ENCODE assay signal across 8 cellular contexts in genomic region chr12:2034633-2035420, GRCh38. TPM values are rescaled to one million over a fixed set of nuclear protein-coding genes. Genes with fewer than 3 reads are reported as not detected.
DNase-seq lines count a peak whose midpoint lies in the region; ATAC-seq and TF ChIP-seq lines count a peak whose summit lies in the region.

No MANE protein-coding gene starts in this region.

- H3K9ac ChIP-seq in HUES6 (ENCODE audit: low read length) (no peak overlapping the region), PC-3 (ENCODE audit: low read length) (no peak overlapping the region), fibroblast of lung (ENCODE audit: insufficient read depth, low read length) (no peak overlapping the region)

- ATAC-seq in PC-3 = peak; percentile 86
- ATAC-seq in activated T-cell treated with anti-CD3 and anti-CD28 coated beads, Interleukin-2, amount 50 U/mL, for 72 hours (replicated peaks in 1 of 2) = peak; percentile 99
- peak; percentile 100 for ATAC-seq in naive thymus-derived CD4-positive, alpha-beta T cell

- H3K9me3 ChIP-seq in HUES6 (ENCODE audit: control insufficient read depth, insufficient read depth, low read depth, low read length) (no peaks in the 10 kb centered on the region), PC-3 (ENCODE audit: low read length) (no peaks in the 10 kb centered on the region), fibroblast of lung (ENCODE audit: control insufficient read depth, insufficient read depth, low read depth, low read length) (no peaks in the 10 kb centered on the region)
- H3K9me3 ChIP-seq in naive thymus-derived CD4-positive, alpha-beta T cell (ENCODE audit: control insufficient read depth in 2 of 3, low read length in 3 of 3) = no peaks in the 10 kb centered on the region

- H3K4me1 ChIP-seq in HUES6 (ENCODE audit: control insufficient read depth, insufficient read depth, low read length) (peaks cover 7% of the 10 kb centered on the region; the same call in 1 of the 2 replicates), PC-3 (ENCODE audit: insufficient read depth, low read length) (no peaks in the 10 kb centered on the region), fibroblast of lung (ENCODE audit: control insufficient read depth, extremely low read depth, insufficient read depth, low read length) (no peaks in the 10 kb centered on the region)
- peaks cover 0 to 4% of the 10 kb centered on the region in 2 donors for H3K4me1 ChIP-seq in naive thymus-derived CD4-positive, alpha-beta T cell (ENCODE audit: control insufficient read depth in 2 of 2, insufficient read depth in 2 of 2, low read length in 2 of 2)

- H3K4me2 ChIP-seq in PC-3 (ENCODE audit: low read length) (peak overlapping the region; percentile 66), fibroblast of lung (ENCODE audit: extremely low read depth, insufficient read depth, low read length) (peak overlapping the region; percentile 74)

- H3K4me3 ChIP-seq in AG09309 (ENCODE audit: control insufficient read depth, low read depth, low read length) (peak overlapping the region; percentile 32), HUES6 (ENCODE audit: low read depth, low read length) (peak overlapping the region; percentile 43), PC-3 (ENCODE audit: low read length) (peak overlapping the region; percentile 40; the same call in 1 of the 2 replicates), fibroblast of lung (replicated peaks in 1 of 4; ENCODE audit: control extremely low read depth in 1 of 4, insufficient read depth in 1 of 4, low read depth in 3 of 4, low read length in 4 of 4) (peak overlapping the region in 3 of 4 experiments; percentile 22 to 55 (median 51))
- H3K4me3 ChIP-seq in naive thymus-derived CD4-positive, alpha-beta T cell (ENCODE audit: low read length) = peak overlapping the region; percentile 64

- DNase-seq in AG09309 (ENCODE audit: low read depth) = no peak
- peak; percentile 78 for DNase-seq in GM19240 (ENCODE audit: insufficient read length, low spot score)
- peak; percentile 75 for DNase-seq in PC-3
- DNase-seq in activated T-cell treated with anti-CD3 and anti-CD28 coated beads, Interleukin-2, amount 50 U/mL, for 72 hours = peak; percentile 91 to 94
- peak; percentile 65 to 77 for DNase-seq in fibroblast of lung (ENCODE audit: low read depth in 2 of 2)
- DNase-seq in naive thymus-derived CD4-positive, alpha-beta T cell = peak; percentile 70 to 94 (median 83)
- DNase-seq in stimulated activated CD8-positive, alpha-beta memory T cell treated with anti-CD3 and anti-CD28 coated beads, Interleukin-7, amount 100 ng/mL, for 48 hours (ENCODE audit: extremely low read depth in 1 of 2, low read depth in 1 of 2) = peak; percentile 71 to 73

- H4K20me1 ChIP-seq in PC-3 (ENCODE audit: low read length) = no peaks in the 10 kb centered on the region
- H4K20me1 ChIP-seq in fibroblast of lung (ENCODE audit: control insufficient read depth, extremely low read depth, insufficient read depth, low read length) = no peaks in the 10 kb centered on the region

- H3K4me3 Mint-ChIP-seq in activated T-cell treated with anti-CD3 and anti-CD28 coated beads, Interleukin-2, amount 50 U/mL, for 72 hours = peak overlapping the region; percentile 69 to 79
- peak overlapping the region; percentile 67 to 81 (median 74) for H3K4me3 Mint-ChIP-seq in naive thymus-derived CD4-positive, alpha-beta T cell

- peak overlapping the region; percentile 48; the same call in 1 of the 2 replicates for H2AFZ ChIP-seq in PC-3 (ENCODE audit: low read length)
- H2AFZ ChIP-seq in fibroblast of lung (ENCODE audit: low read length) = peak overlapping the region; percentile 79

- CTCF ChIA-PET in PC-3 (lab: Charles Lee) = no interaction called here
- CTCF ChIA-PET in naive thymus-derived CD4-positive, alpha-beta T cell (lab: Charles Lee) = interaction anchor here (0.6 kb wide), 1 partner anchor 918 kb away, joined by 4 read pairs; no protein-coding TSS in a partner anchor

- no peaks in the 10 kb centered on the region for H3K36me3 ChIP-seq in HUES6 (ENCODE audit: control insufficient read depth, insufficient read depth, low read length)
- H3K36me3 ChIP-seq in PC-3 (ENCODE audit: low read depth, low read length) = no peaks in the 10 kb centered on the region
- H3K36me3 ChIP-seq in fibroblast of lung (ENCODE audit: control insufficient read depth, insufficient read depth, low read length) = no peaks in the 10 kb centered on the region
- H3K36me3 ChIP-seq in naive thymus-derived CD4-positive, alpha-beta T cell (ENCODE audit: control insufficient read depth in 2 of 3, insufficient read depth in 3 of 3, low read length in 3 of 3) = no peaks in the 10 kb centered on the region

- H3K9me3 Mint-ChIP-seq in activated T-cell treated with anti-CD3 and anti-CD28 coated beads, Interleukin-2, amount 50 U/mL, for 72 hours = no peaks in the 10 kb centered on the region
- H3K9me3 Mint-ChIP-seq in naive thymus-derived CD4-positive, alpha-beta T cell = no peaks in the 10 kb centered on the region

- peaks cover 51% of the 10 kb centered on the region for H3K27me3 Mint-ChIP-seq in activated T-cell treated with anti-CD3 and anti-CD28 coated beads, Interleukin-2, amount 50 U/mL, for 72 hours (ENCODE audit: low read depth)
- H3K27me3 Mint-ChIP-seq in naive thymus-derived CD4-positive, alpha-beta T cell = peaks cover 33 to 75% (median 36%) of the 10 kb centered on the region in 5 donors

- H3K9me2 ChIP-seq in PC-3 (replicated peaks; ENCODE audit: low read length) = no peaks in the 10 kb centered on the region

- no peak overlapping the region for H3K27ac Mint-ChIP-seq in activated T-cell treated with anti-CD3 and anti-CD28 coated beads, Interleukin-2, amount 50 U/mL, for 72 hours
- peak overlapping the region in 4 of 9 donors; percentile 6 to 85 (median 47) for H3K27ac Mint-ChIP-seq in naive thymus-derived CD4-positive, alpha-beta T cell

- no peaks in the 10 kb centered on the region for H3F3A ChIP-seq in PC-3 (ENCODE audit: low read length, unreplicated experiment)

- POLR2A ChIA-PET in PC-3 (lab: Charles Lee; ENCODE audit: unreplicated experiment) = no interaction called here
- POLR2A ChIA-PET in naive thymus-derived CD4-positive, alpha-beta T cell (lab: Charles Lee) = no interaction called here

- no peaks in the 10 kb centered on the region for H3K36me3 Mint-ChIP-seq in activated T-cell treated with anti-CD3 and anti-CD28 coated beads, Interleukin-2, amount 50 U/mL, for 72 hours (ENCODE audit: insufficient read depth in 2 of 2)
- H3K36me3 Mint-ChIP-seq in naive thymus-derived CD4-positive, alpha-beta T cell = no peaks in the 10 kb centered on the region

- peak; percentile 78 for TF ChIP-seq CTCF in AG09309 (IDR thresholded peaks at IDR 0.05; ENCODE audit: control insufficient read depth, insufficient read depth, low read depth, low read length, missing control alignments)
- TF ChIP-seq CTCF in PC-3 (conservative IDR thresholded peaks at IDR 0.05; ENCODE audit: low read depth, low read length) = peak; percentile 73
- peak; percentile 60 to 75 for TF ChIP-seq CTCF in fibroblast of lung (conservative IDR thresholded peaks at IDR 0.05 in 1 of 2, IDR thresholded peaks at IDR 0.05 in 1 of 2; ENCODE audit: low read depth in 1 of 2, low read length in 2 of 2)

- intact Hi-C loops in PC-3 (cut with micrococcal nuclease) = no loop called here
- intact Hi-C loops in naive thymus-derived CD4-positive, alpha-beta T cell (cut with micrococcal nuclease) = loop anchor here (1.0 to 10.0 kb wide), 4 partner anchors 31 to 380 kb away; partner anchors contain the start of gene DCP1B (in 2 of the 2)

- H3K79me2 ChIP-seq in PC-3 (ENCODE audit: low read length) (no peaks in the 10 kb centered on the region), fibroblast of lung (ENCODE audit: control insufficient read depth, insufficient read depth, low read length) (no peaks in the 10 kb centered on the region)

- H3K27ac ChIP-seq in HUES6 (ENCODE audit: low read depth, low read length) (no peak overlapping the region), PC-3 (ENCODE audit: low read length) (no peak overlapping the region), fibroblast of lung (ENCODE audit: insufficient read depth, low read length) (no peak overlapping the region)
- no peak overlapping the region for H3K27ac ChIP-seq in naive thymus-derived CD4-positive, alpha-beta T cell (ENCODE audit: low read depth, low read length)

- H3K4me1 Mint-ChIP-seq in activated T-cell treated with anti-CD3 and anti-CD28 coated beads, Interleukin-2, amount 50 U/mL, for 72 hours (ENCODE audit: low read depth) = peaks cover 17% of the 10 kb centered on the region
- H3K4me1 Mint-ChIP-seq in naive thymus-derived CD4-positive, alpha-beta T cell = peaks cover 6 to 15% (median 13%) of the 10 kb centered on the region in 7 donors

- H3K27me3 ChIP-seq in HUES6 (ENCODE audit: control insufficient read depth, insufficient read depth, low read length) (peaks cover 76% of the 10 kb centered on the region), PC-3 (ENCODE audit: low read length) (peaks cover 83% of the 10 kb centered on the region), fibroblast of lung (ENCODE audit: control insufficient read depth, insufficient read depth, low read length) (peaks cover 28% of the 10 kb centered on the region)
- peaks cover 0 to 4% of the 10 kb centered on the region in 2 donors for H3K27me3 ChIP-seq in naive thymus-derived CD4-positive, alpha-beta T cell (ENCODE audit: control insufficient read depth in 2 of 2, insufficient read depth in 2 of 2, low read length in 2 of 2)

- no TSS peak for BruUV-seq in PC-3 (replicated peaks; lab: Mats Ljungman, UMichigan)

RNA-seq across cellular contexts. Expression of gene CACNA1C, which starts 18.0 kb away (rescaled TPM):
- total RNA-seq in PC-3 (2014; rRNA removed) (not detected in 2 replicates), fibroblast of lung (7.4 and 11.4 TPM in 2 replicates)
- total RNA-seq in activated T-cell treated with anti-CD3 and anti-CD28 coated beads, Interleukin-2, amount 50 U/mL, for 72 hours = under 1 TPM; 0.14 to 0.21 TPM
- 5.4 and 7.6 TPM in 2 replicates for polyA plus RNA-seq in fibroblast of lung
- polyA plus RNA-seq in fibroblast of lung (2012) = 3.8 and 7.7 TPM in 2 replicates
- polyA minus RNA-seq in fibroblast of lung (ENCODE audit: low replicate concordance) = 27.0 and 44.8 TPM in 2 replicates
- under 1 TPM; 0.08 to 0.48 (median 0.10) TPM for total RNA-seq in naive thymus-derived CD4-positive, alpha-beta T cell
- under 1 TPM; 0.04 to 0.05 TPM for polyA plus RNA-seq in naive thymus-derived CD4-positive, alpha-beta T cell

RNA-seq across cellular contexts. Expression of gene DCP1B, which starts 30.6 kb away (rescaled TPM):
- total RNA-seq in PC-3 (2014; rRNA removed) = 3.6 and 4.9 TPM in 2 replicates
- 10 to 100 TPM; 17.6 to 19.9 TPM for total RNA-seq in activated T-cell treated with anti-CD3 and anti-CD28 coated beads, Interleukin-2, amount 50 U/mL, for 72 hours
- 10.4 and 11.3 TPM in 2 replicates for total RNA-seq in fibroblast of lung
- polyA plus RNA-seq in fibroblast of lung = 19.4 and 24.0 TPM in 2 replicates
- polyA plus RNA-seq in fibroblast of lung (2012) = 9.6 and 12.5 TPM in 2 replicates
- 12.9 and 22.3 TPM in 2 replicates for polyA minus RNA-seq in fibroblast of lung (ENCODE audit: low replicate concordance)
- total RNA-seq in naive thymus-derived CD4-positive, alpha-beta T cell = 10 to 100 TPM in 3 of 5 experiments, 1 to 10 TPM in 2; 8.1 to 19.7 (median 15.5) TPM
- 10 to 100 TPM; 21.0 to 30.5 TPM for polyA plus RNA-seq in naive thymus-derived CD4-positive, alpha-beta T cell
